ENCODE assay signal across 8 cellular contexts in genomic region chr7:44633254-44634186, GRCh38. TPM values are rescaled to one million over a fixed set of nuclear protein-coding genes. Genes with fewer than 3 reads are reported as not detected.
DNase-seq lines count a peak whose midpoint lies in the region; ATAC-seq and TF ChIP-seq lines count a peak whose summit lies in the region.

No MANE protein-coding gene starts in this region.

- H3K27ac ChIP-seq in breast epithelium (peak overlapping the region; percentile 71 to 74), right lobe of liver (peak overlapping the region; percentile 8 to 29 (median 17))

- H3K27ac Mint-ChIP-seq in stimulated activated naive B cell treated with anti-CD40 and anti-IgM and Interleukin-4, amounts not matched to agents 10 μg/mL and 1 μg/mL and 100 μg/mL, for 72 hours = peak overlapping the region; percentile 98

- H3K36me3 ChIP-seq in breast epithelium (no peaks in the 10 kb centered on the region), right lobe of liver (no peaks in the 10 kb centered on the region)

- intact Hi-C loops in Right ventricle myocardium inferior (cut with DNase I) (loop anchor here (2.0 kb wide), 1 partner anchor 21 kb away; no protein-coding TSS in a partner anchor), cardiac septum (cut with DNase I) (loop anchor here (2.0 kb wide), 1 partner anchor 17 kb away; no protein-coding TSS in a partner anchor), breast epithelium (cut with DNase I; ENCODE audit: low total_unique reads) (no loop called here), right lobe of liver (cut with DNase I) (no loop called here)

- TF ChIP-seq CTCF in breast epithelium (IDR thresholded peaks at IDR 0.05) (no peak), right lobe of liver (IDR thresholded peaks at IDR 0.05) (no peak)

- WGBS in right lobe of liver (ENCODE audit: insufficient coverage, low coverage, low lambda C conversion rate, missing lambda C conversion rate) = 67% methylated on average over 8 of the region's 10 CpGs

- H3K4me1 Mint-ChIP-seq in stimulated activated naive B cell treated with anti-CD40 and anti-IgM and Interleukin-4, amounts not matched to agents 10 μg/mL and 1 μg/mL and 100 μg/mL, for 72 hours = peaks cover 70 to 99% of the 10 kb centered on the region in 2 donors

- peak overlapping the region; percentile 41 to 55 for H3K4me3 Mint-ChIP-seq in stimulated activated naive B cell treated with anti-CD40 and anti-IgM and Interleukin-4, amounts not matched to agents 10 μg/mL and 1 μg/mL and 100 μg/mL, for 72 hours

- H3K9me3 ChIP-seq in breast epithelium (no peaks in the 10 kb centered on the region), right lobe of liver (no peaks in the 10 kb centered on the region)

- H3K27me3 Mint-ChIP-seq in stimulated activated naive B cell treated with anti-CD40 and anti-IgM and Interleukin-4, amounts not matched to agents 10 μg/mL and 1 μg/mL and 100 μg/mL, for 72 hours = no peaks in the 10 kb centered on the region

- peaks cover 31 to 60% of the 10 kb centered on the region in 2 donors for H3K36me3 Mint-ChIP-seq in stimulated activated naive B cell treated with anti-CD40 and anti-IgM and Interleukin-4, amounts not matched to agents 10 μg/mL and 1 μg/mL and 100 μg/mL, for 72 hours

- peak; percentile 78 for DNase-seq in Right ventricle myocardium inferior (ENCODE audit: missing footprints)
- DNase-seq in cardiac septum (ENCODE audit: low spot score) = no peak
- peak in 4 of 5 donors; percentile 40 to 83 (median 55) for DNase-seq in T-helper 1 cell
- DNase-seq in breast epithelium (ENCODE audit: low spot score in 2 of 2) = peak; percentile 60 to 77
- peak; percentile 53 to 73 (median 66) for DNase-seq in right lobe of liver
- peak; percentile 77 for DNase-seq in stimulated activated naive B cell treated with anti-CD40 and anti-IgM and Interleukin-4, amounts not matched to agents 10 μg/mL and 1 μg/mL and 100 μg/mL, for 72 hours
- DNase-seq in DMS79 (lab: John Stamatoyannopoulos, UW) = no peak

- ATAC-seq in Right ventricle myocardium inferior = peak; percentile 67
- peak; percentile 53 for ATAC-seq in HG03103 (IDR thresholded peaks at IDR 0.05; ENCODE audit: low read depth, unreplicated experiment)
- peak; percentile 78 to 85 (median 80) for ATAC-seq in right lobe of liver
- peak; percentile 74 to 82 for ATAC-seq in stimulated activated naive B cell treated with anti-CD40 and anti-IgM and Interleukin-4, amounts not matched to agents 10 μg/mL and 1 μg/mL and 100 μg/mL, for 72 hours (replicated peaks)

- peaks cover 0 to 3% of the 10 kb centered on the region in 2 donors for H3K9me3 Mint-ChIP-seq in stimulated activated naive B cell treated with anti-CD40 and anti-IgM and Interleukin-4, amounts not matched to agents 10 μg/mL and 1 μg/mL and 100 μg/mL, for 72 hours

- TF ChIP-seq POLR2A in breast epithelium (IDR thresholded peaks at IDR 0.05) (no peak), right lobe of liver (IDR thresholded peaks at IDR 0.05) (no peak)

- H3K4me1 ChIP-seq in breast epithelium (peaks cover 0 to 13% of the 10 kb centered on the region in 2 donors), right lobe of liver (peaks cover 0 to 39% (median 8%) of the 10 kb centered on the region in 4 donors)

- no peaks in the 10 kb centered on the region for H3K27me3 ChIP-seq in breast epithelium
- no peaks in the 10 kb centered on the region for H3K27me3 ChIP-seq in right lobe of liver

- H3K4me3 ChIP-seq in breast epithelium = no peak overlapping the region
- no peak overlapping the region for H3K4me3 ChIP-seq in right lobe of liver

RNA-seq across cellular contexts. Expression of gene OGDH, which starts 27.1 kb away (rescaled TPM):
- total RNA-seq in Right ventricle myocardium inferior (679 TPM), cardiac septum (406 TPM), breast epithelium (10 to 100 TPM; 45.7 to 67.5 (median 46.2) TPM), right lobe of liver (10 to 100 TPM; 46.6 to 63.2 (median 55.8) TPM)

RNA-seq across cellular contexts. Expression of gene TMED4, which starts 51.5 kb away (rescaled TPM):
- total RNA-seq in Right ventricle myocardium inferior = 49.7 TPM
- total RNA-seq in cardiac septum = 73.8 TPM
- total RNA-seq in breast epithelium = 100 to 1,000 TPM; 143 to 208 (median 171) TPM
- 10 to 100 TPM; 32.5 to 91.1 (median 41.7) TPM for total RNA-seq in right lobe of liver

RNA-seq across cellular contexts. Expression of gene DDX56, which starts 59.8 kb away (rescaled TPM):
- 29.6 TPM for total RNA-seq in Right ventricle myocardium inferior
- 25.9 TPM for total RNA-seq in cardiac septum
- total RNA-seq in breast epithelium = 10 to 100 TPM; 48.6 to 61.9 (median 61.8) TPM
- 10 to 100 TPM; 31.8 to 42.2 (median 36.5) TPM for total RNA-seq in right lobe of liver

Comparison
In these comparisons a context has a peak if more than half of its experiments do, and no peak if none do; other contexts are left out.
1. DNase-seq: peak in Right ventricle myocardium inferior (single experiment), T-helper 1 cell (4 of 5), breast epithelium (2 of 2), right lobe of liver (3 of 3) and stimulated activated naive B cell treated with anti-CD40 and anti-IgM and Interleukin-4, amounts not matched to agents 10 μg/mL and 1 μg/mL and 100 μg/mL, for 72 hours (single experiment); none in cardiac septum (single experiment) and DMS79 (single experiment).
2. intact Hi-C loops: an anchor here in Right ventricle myocardium inferior (2.0 kb wide) and cardiac septum (2.0 kb wide); none called in breast epithelium and right lobe of liver.
3. Peak in every context shown above with its lines, with median percentiles within 50 percentile points of each other: ATAC-seq.